In genomic region chr11:7671807-7672206, GRCh38 we compare ENCODE assay signal across 11 cellular contexts. TPM values are rescaled to one million over a fixed set of nuclear protein-coding genes. Genes with fewer than 3 reads are reported as not detected.
DNase-seq lines count a peak whose midpoint lies in the region; ATAC-seq and TF ChIP-seq lines count a peak whose summit lies in the region.
"Had no signal": no experiment of that assay in that cellular context is flagged by ENCODE, and none has a peak within 500 bp of the region (broad histone marks: within the 10 kb centered on the region; RNA-seq: fewer than 3 reads in every experiment).

No MANE protein-coding gene starts in this region.

- no peak overlapping the region for H3K27ac Mint-ChIP-seq in activated CD4-positive, alpha-beta T cell treated with anti-CD3 and anti-CD28 coated beads, Interleukin-2, amount 10 ng/mL, durations not matched to agents 24 days and 14 days
- H3K27ac Mint-ChIP-seq in activated CD4-positive, alpha-beta T cell treated with anti-CD3 and anti-CD28 coated beads, Interleukin-2, amount 10 ng/mL, durations not matched to agents 7 days and 5 days, result no peak overlapping the region
- peak overlapping the region; percentile 82 for H3K27ac Mint-ChIP-seq in stimulated activated naive B cell treated with anti-CD40 and anti-IgM and Interleukin-4, amounts not matched to agents 10 μg/mL and 1 μg/mL and 100 μg/mL, for 72 hours
- H3K27ac Mint-ChIP-seq: naive thymus-derived CD8-positive, alpha-beta T cell had no signal

- POLR2A ChIA-PET in activated CD4-positive, alpha-beta T cell treated with anti-CD3 and anti-CD28 coated beads, Interleukin-2, amount 10 ng/mL, durations not matched to agents 7 days and 5 days (lab: Charles Lee), result no interaction called here

- no peak overlapping the region for H3K27ac ChIP-seq in upper lobe of right lung
- H3K27ac ChIP-seq: A549, SK-N-MC had no signal

- ATAC-seq in GM21723 (IDR thresholded peaks at IDR 0.05; ENCODE audit: unreplicated experiment), result peak; percentile 67
- peak; percentile 35 for ATAC-seq in HG03521 (IDR thresholded peaks at IDR 0.05; ENCODE audit: unreplicated experiment)
- peak; percentile 86 to 88 for ATAC-seq in stimulated activated naive B cell treated with anti-CD40 and anti-IgM and Interleukin-4, amounts not matched to agents 10 μg/mL and 1 μg/mL and 100 μg/mL, for 72 hours (replicated peaks)
- ATAC-seq in upper lobe of right lung, result no peak
- ATAC-seq: naive thymus-derived CD8-positive, alpha-beta T cell had no signal

- no peaks in the 10 kb centered on the region for H3K36me3 Mint-ChIP-seq in activated CD4-positive, alpha-beta T cell treated with anti-CD3 and anti-CD28 coated beads, Interleukin-2, amount 10 ng/mL, durations not matched to agents 24 days and 14 days (ENCODE audit: low read depth)
- no peaks in the 10 kb centered on the region for H3K36me3 Mint-ChIP-seq in activated CD4-positive, alpha-beta T cell treated with anti-CD3 and anti-CD28 coated beads, Interleukin-2, amount 10 ng/mL, durations not matched to agents 7 days and 5 days (ENCODE audit: low read depth)
- H3K36me3 Mint-ChIP-seq in stimulated activated naive B cell treated with anti-CD40 and anti-IgM and Interleukin-4, amounts not matched to agents 10 μg/mL and 1 μg/mL and 100 μg/mL, for 72 hours, result peaks cover 0 to 11% of the 10 kb centered on the region in 2 donors
- H3K36me3 Mint-ChIP-seq: naive thymus-derived CD8-positive, alpha-beta T cell had no signal

- H3K4me1 ChIP-seq in upper lobe of right lung, result peaks cover 16% of the 10 kb centered on the region

- H3K4me3 ChIP-seq in upper lobe of right lung, result no peak overlapping the region
- H3K4me3 ChIP-seq: A549, SK-N-MC had no signal

- no peak for TF ChIP-seq CTCF in upper lobe of right lung (IDR thresholded peaks at IDR 0.05)

- no peak for DNase-seq in activated CD4-positive, alpha-beta T cell treated with anti-CD3 and anti-CD28 coated beads, Interleukin-2, amount 10 ng/mL, durations not matched to agents 24 days and 14 days
- no peak for DNase-seq in activated CD4-positive, alpha-beta T cell treated with anti-CD3 and anti-CD28 coated beads, Interleukin-2, amount 10 ng/mL, durations not matched to agents 7 days and 5 days
- peak; percentile 65 for DNase-seq in stimulated activated naive B cell treated with anti-CD40 and anti-IgM and Interleukin-4, amounts not matched to agents 10 μg/mL and 1 μg/mL and 100 μg/mL, for 72 hours
- no peak for DNase-seq in midbrain (lab: John Stamatoyannopoulos, UW)
- no peak for DNase-seq in NCI-H1105 treated with DMSO at 0.1 percent for 48 hours (lab: John Stamatoyannopoulos, UW)
- no peak for DNase-seq in upper lobe of right lung
- DNase-seq: naive thymus-derived CD8-positive, alpha-beta T cell had no signal

- no peaks in the 10 kb centered on the region for H3K36me3 ChIP-seq in upper lobe of right lung

- no peaks in the 10 kb centered on the region for H3K9me3 ChIP-seq in upper lobe of right lung
- H3K9me3 ChIP-seq: A549 had no signal

- H3K27me3 Mint-ChIP-seq in activated CD4-positive, alpha-beta T cell treated with anti-CD3 and anti-CD28 coated beads, Interleukin-2, amount 10 ng/mL, durations not matched to agents 24 days and 14 days, result peaks cover 34% of the 10 kb centered on the region
- H3K27me3 Mint-ChIP-seq in activated CD4-positive, alpha-beta T cell treated with anti-CD3 and anti-CD28 coated beads, Interleukin-2, amount 10 ng/mL, durations not matched to agents 7 days and 5 days, result peaks cover 39% of the 10 kb centered on the region
- peaks cover 31 to 59% of the 10 kb centered on the region in 2 donors for H3K27me3 Mint-ChIP-seq in stimulated activated naive B cell treated with anti-CD40 and anti-IgM and Interleukin-4, amounts not matched to agents 10 μg/mL and 1 μg/mL and 100 μg/mL, for 72 hours

- H3K4me1 Mint-ChIP-seq in activated CD4-positive, alpha-beta T cell treated with anti-CD3 and anti-CD28 coated beads, Interleukin-2, amount 10 ng/mL, durations not matched to agents 24 days and 14 days, result peaks cover 15% of the 10 kb centered on the region
- peaks cover 8% of the 10 kb centered on the region for H3K4me1 Mint-ChIP-seq in activated CD4-positive, alpha-beta T cell treated with anti-CD3 and anti-CD28 coated beads, Interleukin-2, amount 10 ng/mL, durations not matched to agents 7 days and 5 days
- H3K4me1 Mint-ChIP-seq in stimulated activated naive B cell treated with anti-CD40 and anti-IgM and Interleukin-4, amounts not matched to agents 10 μg/mL and 1 μg/mL and 100 μg/mL, for 72 hours, result peaks cover 22 to 29% of the 10 kb centered on the region in 2 donors

- intact Hi-C loops in activated CD4-positive, alpha-beta T cell treated with anti-CD3 and anti-CD28 coated beads, Interleukin-2, amount 10 ng/mL, durations not matched to agents 24 days and 14 days (cut with micrococcal nuclease), result no loop called here
- intact Hi-C loops in upper lobe of right lung (cut with DNase I), result no loop called here

- H3K4me3 Mint-ChIP-seq in activated CD4-positive, alpha-beta T cell treated with anti-CD3 and anti-CD28 coated beads, Interleukin-2, amount 10 ng/mL, durations not matched to agents 24 days and 14 days, result peak overlapping the region; percentile 11
- no peak overlapping the region for H3K4me3 Mint-ChIP-seq in activated CD4-positive, alpha-beta T cell treated with anti-CD3 and anti-CD28 coated beads, Interleukin-2, amount 10 ng/mL, durations not matched to agents 7 days and 5 days
- H3K4me3 Mint-ChIP-seq in stimulated activated naive B cell treated with anti-CD40 and anti-IgM and Interleukin-4, amounts not matched to agents 10 μg/mL and 1 μg/mL and 100 μg/mL, for 72 hours, result no peak overlapping the region

- CTCF ChIA-PET in activated CD4-positive, alpha-beta T cell treated with anti-CD3 and anti-CD28 coated beads, Interleukin-2, amount 10 ng/mL, durations not matched to agents 7 days and 5 days (lab: Charles Lee), result no interaction called here

- no peaks in the 10 kb centered on the region for H3K27me3 ChIP-seq in upper lobe of right lung

- no peaks in the 10 kb centered on the region for H3K9me3 Mint-ChIP-seq in activated CD4-positive, alpha-beta T cell treated with anti-CD3 and anti-CD28 coated beads, Interleukin-2, amount 10 ng/mL, durations not matched to agents 24 days and 14 days
- H3K9me3 Mint-ChIP-seq in activated CD4-positive, alpha-beta T cell treated with anti-CD3 and anti-CD28 coated beads, Interleukin-2, amount 10 ng/mL, durations not matched to agents 7 days and 5 days, result no peaks in the 10 kb centered on the region
- H3K9me3 Mint-ChIP-seq in stimulated activated naive B cell treated with anti-CD40 and anti-IgM and Interleukin-4, amounts not matched to agents 10 μg/mL and 1 μg/mL and 100 μg/mL, for 72 hours, result peaks cover 3 to 4% of the 10 kb centered on the region in 2 donors
- H3K9me3 Mint-ChIP-seq: naive thymus-derived CD8-positive, alpha-beta T cell had no signal

RNA-seq across cellular contexts. Expression of gene CYB5R2, which starts 1.5 kb away (rescaled TPM):
- total RNA-seq in activated CD4-positive, alpha-beta T cell treated with anti-CD3 and anti-CD28 coated beads, Interleukin-2, amount 10 ng/mL, durations not matched to agents 24 days and 14 days, result 3.4 and 3.6 TPM in 2 replicates
- total RNA-seq in activated CD4-positive, alpha-beta T cell treated with anti-CD3 and anti-CD28 coated beads, Interleukin-2, amount 10 ng/mL, durations not matched to agents 7 days and 5 days, result under 1 TPM; 0.33 to 0.82 TPM
- 14.2 TPM for total RNA-seq in upper lobe of right lung
- total RNA-seq: naive thymus-derived CD8-positive, alpha-beta T cell had no signal

RNA-seq across cellular contexts. Expression of gene OVCH2, which starts 34.5 kb away (rescaled TPM):
- not detected in 2 replicates for total RNA-seq in activated CD4-positive, alpha-beta T cell treated with anti-CD3 and anti-CD28 coated beads, Interleukin-2, amount 10 ng/mL, durations not matched to agents 24 days and 14 days
- not detected for total RNA-seq in activated CD4-positive, alpha-beta T cell treated with anti-CD3 and anti-CD28 coated beads, Interleukin-2, amount 10 ng/mL, durations not matched to agents 7 days and 5 days
- total RNA-seq in upper lobe of right lung, result 6.4 TPM
- total RNA-seq: naive thymus-derived CD8-positive, alpha-beta T cell had no signal
